Comparison of ENCODE assay signal across 2 cellular contexts in the genomic region with DNA sequence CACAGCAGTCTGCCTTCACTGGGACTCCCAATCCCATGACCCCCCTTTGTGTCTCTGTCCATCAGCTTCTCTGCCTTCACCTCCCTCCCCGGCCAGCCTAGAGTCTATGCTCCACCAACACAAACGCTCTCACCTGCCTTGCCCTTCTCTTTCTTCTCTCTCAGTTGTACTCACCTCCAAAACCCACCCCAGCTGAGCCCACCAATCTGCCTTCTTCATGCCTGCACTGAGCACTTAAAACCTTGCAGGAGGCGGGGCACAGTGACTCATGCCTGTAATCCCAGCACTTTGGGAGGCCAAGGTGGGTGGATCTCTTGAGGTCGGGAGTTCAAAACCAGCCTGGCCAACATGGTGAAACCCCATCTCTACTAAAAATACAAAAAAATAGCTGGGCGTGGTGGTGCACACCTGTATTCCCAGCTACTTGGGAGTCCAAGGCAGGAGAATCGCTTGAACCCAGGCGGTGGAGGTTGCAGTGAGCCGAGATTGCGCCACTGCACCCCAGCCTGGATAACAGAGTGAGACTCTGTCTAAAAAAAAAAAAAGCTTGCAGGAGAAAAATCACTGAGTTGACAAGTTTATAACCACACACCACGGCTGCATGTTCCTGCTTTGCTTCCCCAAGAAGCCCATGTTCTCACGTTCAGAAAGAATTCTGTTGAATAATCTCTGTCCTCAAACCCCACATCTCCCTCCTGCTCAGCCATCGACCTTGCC. TPM values are rescaled to one million over a fixed set of nuclear protein-coding genes. Genes with fewer than 3 reads are reported as not detected.
"Had no signal": no experiment of that assay in that cellular context is flagged by ENCODE, and none has a peak within 500 bp of the region (broad histone marks: within the 10 kb centered on the region; RNA-seq: fewer than 3 reads in every experiment).

No MANE protein-coding gene starts in this region.

RNA-seq across cellular contexts. Expression of a gene that starts 46.0 kb away (rescaled TPM):
- total RNA-seq: neural crest cell; T-helper 1 cell treated with Interleukin-12 subunit alpha and Interleukin-12 subunit beta and Interleukin-4 antibody, amounts not matched to agents 30 ng/mL and 1 ng/mL, for 36 hours had no signal
